ENCODE assay signal across 8 cellular contexts in the genomic region with DNA sequence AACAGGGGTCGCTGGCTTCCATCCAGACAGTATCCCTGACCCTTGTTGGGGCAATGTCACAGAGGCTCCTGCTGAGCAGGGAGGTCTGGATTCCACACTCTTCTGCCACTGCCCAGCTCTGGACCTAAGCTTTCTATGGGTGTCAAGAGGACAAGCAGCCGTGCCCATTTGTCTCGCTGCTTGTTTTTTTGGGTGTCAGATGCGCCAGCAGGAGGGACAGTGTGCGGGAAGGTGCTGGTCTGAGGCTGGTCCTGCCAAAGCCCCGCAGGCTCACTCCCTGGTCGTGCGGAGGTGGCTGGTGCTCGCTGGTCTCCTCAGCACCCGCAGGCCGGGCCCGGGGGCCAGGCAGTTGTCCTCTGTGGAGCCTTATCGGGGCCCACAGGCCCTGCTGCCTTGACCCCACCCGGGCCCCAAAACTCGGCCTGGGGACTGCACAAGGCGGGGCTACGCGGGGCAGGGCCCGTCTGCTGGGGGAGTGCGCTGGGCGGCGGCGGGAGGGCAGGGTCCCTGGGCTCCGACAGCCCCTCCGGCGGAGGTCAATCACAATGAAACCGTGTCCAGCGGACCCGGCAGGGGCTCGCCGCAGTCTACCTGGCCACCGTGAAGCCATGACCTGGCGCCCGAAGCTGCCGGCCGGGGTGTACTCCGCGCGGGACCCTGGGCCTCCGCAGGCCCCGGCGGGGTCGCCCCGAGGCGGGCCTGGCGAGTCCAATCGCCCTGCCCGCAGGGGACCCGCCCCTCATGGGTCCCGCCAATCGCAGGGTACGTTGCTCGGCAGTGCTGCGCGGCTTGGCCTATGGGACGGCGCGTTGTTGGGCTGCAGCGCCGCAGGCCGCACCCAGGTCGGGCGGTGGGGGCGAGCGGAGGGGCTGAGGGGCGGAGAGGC. TPM values are rescaled to one million over a fixed set of nuclear protein-coding genes. Genes with fewer than 3 reads are reported as not detected.
DNase-seq lines count a peak whose midpoint lies in the region; ATAC-seq and TF ChIP-seq lines count a peak whose summit lies in the region.

TSS of gene ADD1 (plus strand) at position 822 of the 886 bp plus-strand sequence. CDS start 32,072 bp downstream, outside the sequence.

- TF ChIP-seq CTCF in GM23338 (conservative IDR thresholded peaks at IDR 0.05; ENCODE audit: low read depth in 2 of 2) (no peak), gastroesophageal sphincter (IDR thresholded peaks at IDR 0.05) (peak in 1 of 4 experiments; percentile 11)

- H3K27me3 ChIP-seq in GM23338 (ENCODE audit: insufficient read depth), result no peaks in the 10 kb centered on the region
- H3K27me3 ChIP-seq in gastroesophageal sphincter, result no peaks in the 10 kb centered on the region

- peaks cover 18% of the 10 kb centered on the region for H3K4me1 Mint-ChIP-seq in GM23338
- peaks cover 59% of the 10 kb centered on the region for H3K4me1 Mint-ChIP-seq in activated naive CD4-positive, alpha-beta T cell treated with anti-CD3 and anti-CD28 coated beads for 36 hours (ENCODE audit: low read depth)

- H3F3A ChIP-seq in GM23338 (replicated peaks; ENCODE audit: low read depth), result 0 out of 2 replicates have a peak, but pooled peaks cover 3% of the 10 kb centered on the region

- peaks cover 41% of the 10 kb centered on the region for H3K79me2 ChIP-seq in GM23338 (replicated peaks; ENCODE audit: insufficient read depth)

- H3K27me3 Mint-ChIP-seq in GM23338 (ENCODE audit: insufficient read depth, low read depth, poor library complexity), result peaks cover 3% of the 10 kb centered on the region
- no peaks in the 10 kb centered on the region for H3K27me3 Mint-ChIP-seq in activated naive CD4-positive, alpha-beta T cell treated with anti-CD3 and anti-CD28 coated beads for 36 hours (ENCODE audit: low read depth)

- no peaks in the 10 kb centered on the region for H3K36me3 ChIP-seq in ES-I3 (ENCODE audit: insufficient read depth, low read length)
- no peaks in the 10 kb centered on the region for H3K36me3 ChIP-seq in GM23338 (ENCODE audit: insufficient read depth)
- H3K36me3 ChIP-seq in gastroesophageal sphincter, result no peaks in the 10 kb centered on the region

- H2AFZ ChIP-seq in GM23338, result peak within 1 kb of the TSS; percentile 54; the same call in 1 of the 2 replicates

- H3K27ac ChIP-seq in GM23338 (ENCODE audit: low read depth) (no peak within 1 kb of the TSS), gastroesophageal sphincter (peak within 1 kb of the TSS; percentile 89 to 97 (median 92)), substantia nigra (ENCODE audit: low read depth, low read length, poor library complexity, severe bottlenecking) (peak within 1 kb of the TSS; percentile 96)

- H3K36me3 Mint-ChIP-seq in GM23338 (ENCODE audit: low read depth), result peaks cover 3% of the 10 kb centered on the region; the same call in 1 of the 3 replicates
- peaks cover 10% of the 10 kb centered on the region for H3K36me3 Mint-ChIP-seq in activated naive CD4-positive, alpha-beta T cell treated with anti-CD3 and anti-CD28 coated beads for 36 hours (ENCODE audit: low read depth)

- ATAC-seq in GM23338 (peak; percentile 92), gastroesophageal sphincter (peak; percentile 97)

- H3K9me3 Mint-ChIP-seq in GM23338, result peaks cover 4% of the 10 kb centered on the region; the same call in 1 of the 3 replicates
- H3K9me3 Mint-ChIP-seq in activated naive CD4-positive, alpha-beta T cell treated with anti-CD3 and anti-CD28 coated beads for 36 hours, result peaks cover 5% of the 10 kb centered on the region

- H3K4me3 ChIP-seq in GM23338 (peak within 1 kb of the TSS; percentile 67), gastroesophageal sphincter (peak within 1 kb of the TSS; percentile 70 to 82)

- peak within 1 kb of the TSS; percentile 81 for H3K4me3 Mint-ChIP-seq in GM23338
- H3K4me3 Mint-ChIP-seq in activated naive CD4-positive, alpha-beta T cell treated with anti-CD3 and anti-CD28 coated beads for 36 hours, result peak within 1 kb of the TSS; percentile 83

- H3K9me2 ChIP-seq in GM23338 (ENCODE audit: insufficient read depth), result no peaks in the 10 kb centered on the region

- peak within 1 kb of the TSS; percentile 93 for H3K4me2 ChIP-seq in GM23338

- peak within 1 kb of the TSS; percentile 81 for H3K27ac Mint-ChIP-seq in GM23338
- H3K27ac Mint-ChIP-seq in activated naive CD4-positive, alpha-beta T cell treated with anti-CD3 and anti-CD28 coated beads for 36 hours, result peak within 1 kb of the TSS; percentile 91

- CTCF ChIA-PET in activated naive CD4-positive, alpha-beta T cell treated with anti-CD3 and anti-CD28 coated beads for 36 hours (lab: Charles Lee), result interaction anchor here (0.9 kb wide), 1 partner anchor 32 kb away, joined by 3 read pairs; no protein-coding TSS in a partner anchor

- intact Hi-C loops in activated naive CD4-positive, alpha-beta T cell treated with anti-CD3 and anti-CD28 coated beads for 36 hours (cut with micrococcal nuclease), result loop anchor here (1.0 kb wide), 1 partner anchor 31 kb away; no protein-coding TSS in a partner anchor

- 0% methylated on average over 1 of the region's 66 CpGs; no CpG with 5 or more reads in 1 of the 2 donors for WGBS in gastroesophageal sphincter (ENCODE audit: low coverage in 1 of 2), 2 donors

- H3K9me3 ChIP-seq in ES-I3 (ENCODE audit: control insufficient read depth, insufficient read depth, low read length), result no peaks in the 10 kb centered on the region
- H3K9me3 ChIP-seq in gastroesophageal sphincter, result no peaks in the 10 kb centered on the region

- peak; percentile 91 to 96 for TF ChIP-seq POLR2A in gastroesophageal sphincter (IDR thresholded peaks at IDR 0.05)

- H4K20me1 ChIP-seq in GM23338 (replicated peaks; ENCODE audit: insufficient read depth), result no peaks in the 10 kb centered on the region; the same call in 1 of the 2 replicates

- TF ChIP-seq EP300 in gastroesophageal sphincter (IDR thresholded peaks at IDR 0.05), result no peak

- H3K4me1 ChIP-seq in ES-I3 (ENCODE audit: insufficient read depth, low read length) (peaks cover 6% of the 10 kb centered on the region; the same call in 1 of the 2 replicates), GM23338 (ENCODE audit: insufficient read depth) (peaks cover 7% of the 10 kb centered on the region; the same call in 1 of the 2 replicates), gastroesophageal sphincter (peaks cover 0 to 47% (median 14%) of the 10 kb centered on the region in 3 donors)

- peak within 1 kb of the TSS; percentile 79 for H3K9ac ChIP-seq in ES-I3 (ENCODE audit: low read depth, low read length)

- DNase-seq in GM23338 (ENCODE audit: low spot score) (peak; percentile 93), LHCN-M2 (ENCODE audit: low read depth) (peak; percentile 85), SK-N-DZ (ENCODE audit: low spot score) (peak; percentile 88), non-pigmented ciliary epithelial cell (ENCODE audit: low read depth) (peak; percentile 57), substantia nigra (lab: John Stamatoyannopoulos, UW) (peak; percentile 71 to 97 (median 91))
- peak; percentile 92 for DNase-seq in activated naive CD4-positive, alpha-beta T cell treated with anti-CD3 and anti-CD28 coated beads for 36 hours

TF ChIP-seq in GM23338, 12 proteins besides CTCF, POLR2A, EP300 and RAD21:
- TF ChIP-seq ZNF114 (CRISPR knock-in tag; IDR thresholded peaks at IDR 0.05) (no peak), POLR2AphosphoS5 (IDR thresholded peaks at IDR 0.05; ENCODE audit: low read depth) (peak; percentile 90), JUNB (IDR thresholded peaks at IDR 0.05; ENCODE audit: unreplicated experiment) (no peak)

RNA-seq across cellular contexts. Expression of gene ADD1, which starts in this region (rescaled TPM):
- 126 and 144 TPM in 2 replicates for total RNA-seq in GM23338 (2014; rRNA removed; shearing (Covaris generic))
- polyA plus RNA-seq in GM23338 (2016; fragmentation: Nextera tagmentation; extraction: Ambion mirVana), result 119 and 126 TPM in 2 replicates
- total RNA-seq in LHCN-M2 (2014; rRNA removed) (142 and 149 TPM in 2 replicates), gastroesophageal sphincter (100 to 1,000 TPM; 230 to 384 (median 297) TPM)
- 216 TPM for polyA plus RNA-seq in LHCN-M2 (2012)
- polyA plus RNA-seq in SK-N-DZ (2014; cell fraction: cytosol; rRNA removed), result 101 and 103 TPM in 2 replicates
- polyA plus RNA-seq in SK-N-DZ (2014; cell fraction: nucleus; rRNA removed), result 125 and 189 TPM in 2 replicates
- 100 to 1,000 TPM; 165 TPM for total RNA-seq in activated naive CD4-positive, alpha-beta T cell treated with anti-CD3 and anti-CD28 coated beads for 36 hours
